In genomic region chr1:61641171-61641570, GRCh38 we compare ENCODE assay signal across 8 cellular contexts.
DNase-seq lines count a peak whose midpoint lies in the region; FAIRE-seq and TF ChIP-seq lines count a peak whose summit lies in the region.

No MANE protein-coding gene starts in this region.

- no peak for FAIRE-seq in HTR-8/SVneo (lab: Jason Lieb, UNC)
- FAIRE-seq in D721Med (lab: Jason Lieb, UNC) = no peak

- H3K4me1 ChIP-seq in NT2/D1 (ENCODE audit: insufficient read depth, insufficient read length) (no peaks in the 10 kb centered on the region), neural progenitor cell (no peaks in the 10 kb centered on the region)

- no peaks in the 10 kb centered on the region for H4K20me1 ChIP-seq in neural progenitor cell (ENCODE audit: low read depth)

- H2AFZ ChIP-seq in neural progenitor cell (replicated peaks) = peak overlapping the region; percentile 93

- no peaks in the 10 kb centered on the region for H3K27me3 Mint-ChIP-seq in endothelial cell (ENCODE audit: unreplicated experiment)
- peaks cover 6% of the 10 kb centered on the region for H3K27me3 Mint-ChIP-seq in neural progenitor cell (ENCODE audit: insufficient read depth, low read depth)
- H3K27me3 Mint-ChIP-seq in chondrocyte (ENCODE audit: low read depth) = no peaks in the 10 kb centered on the region

- H3K27ac Mint-ChIP-seq in endothelial cell (ENCODE audit: unreplicated experiment) = peak overlapping the region; percentile 3
- no peak overlapping the region for H3K27ac Mint-ChIP-seq in neural progenitor cell
- no peak overlapping the region for H3K27ac Mint-ChIP-seq in chondrocyte (ENCODE audit: unreplicated experiment)

- H3K36me3 Mint-ChIP-seq in endothelial cell (ENCODE audit: low read depth, unreplicated experiment) (no peaks in the 10 kb centered on the region), neural progenitor cell (no peaks in the 10 kb centered on the region), chondrocyte (ENCODE audit: low read depth) (no peaks in the 10 kb centered on the region)

- H3K4me3 Mint-ChIP-seq in endothelial cell (ENCODE audit: unreplicated experiment) = no peak overlapping the region
- no peak overlapping the region for H3K4me3 Mint-ChIP-seq in neural progenitor cell
- H3K4me3 Mint-ChIP-seq in chondrocyte (ENCODE audit: unreplicated experiment) = no peak overlapping the region

- H3K4me3 ChIP-seq in NT2/D1 (ENCODE audit: insufficient read length, low read depth) (no peak overlapping the region), neural progenitor cell (no peak overlapping the region)

- H3F3A ChIP-seq in neural progenitor cell (ENCODE audit: low read depth) = no peaks in the 10 kb centered on the region

- no peak overlapping the region for H3K27ac ChIP-seq in neural progenitor cell

- H3K36me3 ChIP-seq in NT2/D1 (ENCODE audit: insufficient read depth, insufficient read length, low read length) (no peaks in the 10 kb centered on the region), neural progenitor cell (no peaks in the 10 kb centered on the region)

- H3K9ac ChIP-seq in NT2/D1 (ENCODE audit: insufficient read length, low read depth) (peak overlapping the region; percentile 53), neural progenitor cell (no peak overlapping the region)

- H3K9me3 ChIP-seq in NT2/D1 (ENCODE audit: insufficient read depth, low read length) (no peaks in the 10 kb centered on the region), neural progenitor cell (ENCODE audit: low read depth) (no peaks in the 10 kb centered on the region)

- TF ChIP-seq CTCF in endothelial cell (IDR thresholded peaks at IDR 0.05; ENCODE audit: unreplicated experiment) (no peak), neural progenitor cell (IDR thresholded peaks at IDR 0.05) (no peak), chondrocyte (IDR thresholded peaks at IDR 0.05) (no peak), D721Med (IDR thresholded peaks at IDR 0.05; ENCODE audit: insufficient read depth, missing control alignments) (no peak)

- no peaks in the 10 kb centered on the region for H3K79me2 ChIP-seq in neural progenitor cell (ENCODE audit: low read depth)

- peak; percentile 80 for DNase-seq in CD1c-positive myeloid dendritic cell (ENCODE audit: extremely low spot score)
- no peak for DNase-seq in NT2/D1 (ENCODE audit: low read depth, low spot score)
- DNase-seq in endothelial cell (ENCODE audit: low spot score) = no peak
- no peak for DNase-seq in neural progenitor cell (ENCODE audit: low spot score)
- DNase-seq in chondrocyte (ENCODE audit: low spot score) = no peak
- DNase-seq in HTR-8/SVneo (ENCODE audit: insufficient read length, low spot score) = no peak
- no peak for DNase-seq in middle frontal gyrus (ENCODE audit: extremely low spot score, low spot score)
- DNase-seq in D721Med (ENCODE audit: insufficient read length, low spot score) = no peak

- H3K9me3 Mint-ChIP-seq in endothelial cell (ENCODE audit: unreplicated experiment) (no peaks in the 10 kb centered on the region), neural progenitor cell (peaks cover 4% of the 10 kb centered on the region), chondrocyte (ENCODE audit: low read depth) (no peaks in the 10 kb centered on the region)

- H3K4me1 Mint-ChIP-seq in endothelial cell (ENCODE audit: unreplicated experiment) (peaks cover 8% of the 10 kb centered on the region), neural progenitor cell (peaks cover 3% of the 10 kb centered on the region), chondrocyte (ENCODE audit: low read depth) (peaks cover 31% of the 10 kb centered on the region)

- H3K27me3 ChIP-seq in NT2/D1 (ENCODE audit: insufficient read depth, insufficient read length) = peaks cover 6% of the 10 kb centered on the region
- peaks cover 17% of the 10 kb centered on the region for H3K27me3 ChIP-seq in neural progenitor cell

- H3K4me2 ChIP-seq in neural progenitor cell = no peak overlapping the region
